18 cellular contexts compared by ENCODE assay signal in genomic region chr14:44589180-44589579, GRCh38.
DNase-seq lines count a peak whose midpoint lies in the region; ATAC-seq lines count a peak whose summit lies in the region.
"Had no signal": no experiment of that assay in that cellular context is flagged by ENCODE, and none has a peak within 500 bp of the region (broad histone marks: within the 10 kb centered on the region; RNA-seq: fewer than 3 reads in every experiment).

No MANE protein-coding gene starts in this region.

- no peak for ATAC-seq in GM18498 (IDR thresholded peaks at IDR 0.05; ENCODE audit: unreplicated experiment)
- ATAC-seq: SK-N-SH treated with all-trans-retinoic acid at 6 μM for 48 hours had no signal

- DNase-seq in DMS79 treated with DMSO at 0.1 percent for 48 hours (lab: John Stamatoyannopoulos, UW): peak; percentile 47
- no peak for DNase-seq in DMS79 (lab: John Stamatoyannopoulos, UW)
- peak; percentile 3 for DNase-seq in HK-2 (ENCODE audit: unreplicated experiment)
- peak; percentile 69 for DNase-seq in RKO (ENCODE audit: low spot score)
- DNase-seq in glomerular visceral epithelial cell (ENCODE audit: extremely low spot score): peak; percentile 17
- no peak for DNase-seq in islet precursor cell
- no peak for DNase-seq in NCI-H2081 treated with DMSO at 0.1 percent for 48 hours (lab: John Stamatoyannopoulos, UW)
- DNase-seq: Calu3, GOT3, HFFc6, KBM-7, NCI-H1048, NCI-H146, NCI-H2171 treated with DMSO at 0.1 percent for 48 hours, NCI-H524 treated with DMSO at 0.1 percent for 48 hours, SHP77 had no signal

Comparison
In these comparisons a context has a peak if more than half of its experiments do, and no peak if none do; other contexts are left out.
1. DNase-seq: peak in DMS79 treated with DMSO at 0.1 percent for 48 hours (single experiment), HK-2 (single experiment), RKO (single experiment) and glomerular visceral epithelial cell (single experiment); none in DMS79 (single experiment), islet precursor cell (single experiment) and NCI-H2081 treated with DMSO at 0.1 percent for 48 hours (single experiment).